8 cellular contexts compared by ENCODE assay signal in genomic region chr4:153222790-153223417, GRCh38. TPM values are rescaled to one million over a fixed set of nuclear protein-coding genes. Genes with fewer than 3 reads are reported as not detected.
DNase-seq lines count a peak whose midpoint lies in the region; ATAC-seq lines count a peak whose summit lies in the region.

No MANE protein-coding gene starts in this region.

- no peaks in the 10 kb centered on the region for H3K27me3 ChIP-seq in endocrine pancreas (ENCODE audit: control insufficient read depth, insufficient read depth, low read length)

- H3K4me1 ChIP-seq in endocrine pancreas (ENCODE audit: control insufficient read depth, insufficient read depth, low read length): peaks cover 11% of the 10 kb centered on the region

- CTCF ChIA-PET in activated CD4-positive, alpha-beta memory T cell treated with anti-CD3 and anti-CD28 coated beads for 36 hours (lab: Charles Lee): interaction anchor here (0.6 to 1.5 kb wide), 3 partner anchors 15 to 351 kb away, joined by 3 to 6 read pairs (median 3); no protein-coding TSS in a partner anchor

- peaks cover 7% of the 10 kb centered on the region for H3K9me3 Mint-ChIP-seq in activated CD4-positive, alpha-beta memory T cell treated with anti-CD3 and anti-CD28 coated beads for 36 hours
- peaks cover 8% of the 10 kb centered on the region for H3K9me3 Mint-ChIP-seq in memory B cell

- H3K27ac Mint-ChIP-seq in activated CD4-positive, alpha-beta memory T cell treated with anti-CD3 and anti-CD28 coated beads for 36 hours: peak overlapping the region; percentile 36
- H3K27ac Mint-ChIP-seq in memory B cell: peak overlapping the region; percentile 84

- peak overlapping the region; percentile 86 for H3K27ac ChIP-seq in substantia nigra (ENCODE audit: low read depth, low read length, poor library complexity, severe bottlenecking)

- no peaks in the 10 kb centered on the region for H3K9me3 ChIP-seq in endocrine pancreas (ENCODE audit: control insufficient read depth, low read length)

- peak overlapping the region; percentile 76 for H3K4me3 ChIP-seq in endocrine pancreas (ENCODE audit: control insufficient read depth, insufficient read depth, low read length)

- peak overlapping the region; percentile 96 for H3K9ac ChIP-seq in endocrine pancreas (ENCODE audit: control insufficient read depth, insufficient read depth, low read length)

- intact Hi-C loops in activated CD4-positive, alpha-beta memory T cell treated with anti-CD3 and anti-CD28 coated beads for 36 hours (cut with micrococcal nuclease): loop anchor here (1.0 to 2.0 kb wide), 4 partner anchors 14 to 64 kb away; no protein-coding TSS in a partner anchor

- ATAC-seq in GM21528 (IDR thresholded peaks at IDR 0.05; ENCODE audit: low FRiP score, unreplicated experiment) (peak; percentile 77), memory B cell (ENCODE audit: low read depth) (peak; percentile 53)

- peak overlapping the region; percentile 79 for H3K4me3 Mint-ChIP-seq in activated CD4-positive, alpha-beta memory T cell treated with anti-CD3 and anti-CD28 coated beads for 36 hours
- H3K4me3 Mint-ChIP-seq in memory B cell: peak overlapping the region; percentile 90

- in situ Hi-C loops in KBM-7 (cut with MboI; ENCODE audit: low pct_unique_long_range_greater_than_20kb, low sequenced_read_pairs): no loop called here

- H3K36me3 ChIP-seq in endocrine pancreas (ENCODE audit: control insufficient read depth, insufficient read depth, low read length): no peaks in the 10 kb centered on the region

- peaks cover 2% of the 10 kb centered on the region for H3K36me3 Mint-ChIP-seq in activated CD4-positive, alpha-beta memory T cell treated with anti-CD3 and anti-CD28 coated beads for 36 hours
- peaks cover 2% of the 10 kb centered on the region for H3K36me3 Mint-ChIP-seq in memory B cell

- peaks cover 41% of the 10 kb centered on the region for H3K4me1 Mint-ChIP-seq in activated CD4-positive, alpha-beta memory T cell treated with anti-CD3 and anti-CD28 coated beads for 36 hours (ENCODE audit: low read depth)
- peaks cover 12% of the 10 kb centered on the region for H3K4me1 Mint-ChIP-seq in memory B cell

- no peaks in the 10 kb centered on the region for H3K27me3 Mint-ChIP-seq in activated CD4-positive, alpha-beta memory T cell treated with anti-CD3 and anti-CD28 coated beads for 36 hours
- H3K27me3 Mint-ChIP-seq in memory B cell: peaks cover 6% of the 10 kb centered on the region

- DNase-seq in EH (ENCODE audit: low read depth) (peak; percentile 63), KBM-7 (peak; percentile 61), memory B cell (ENCODE audit: low spot score in 2 of 2) (peak in 1 of 2 donors; percentile 5), substantia nigra (lab: John Stamatoyannopoulos, UW) (peak in 46 of 49 donors; percentile 5 to 86 (median 50)), NCI-H187 treated with DMSO at 0.1 percent for 48 hours (lab: John Stamatoyannopoulos, UW) (no peak)
- peak; percentile 41 for DNase-seq in activated CD4-positive, alpha-beta memory T cell treated with anti-CD3 and anti-CD28 coated beads for 36 hours

- POLR2A ChIA-PET in activated CD4-positive, alpha-beta memory T cell treated with anti-CD3 and anti-CD28 coated beads for 36 hours (lab: Charles Lee): no interaction called here

RNA-seq across cellular contexts. Expression of gene TRIM2, which starts 18.7 kb away (rescaled TPM):
- total RNA-seq in activated CD4-positive, alpha-beta memory T cell treated with anti-CD3 and anti-CD28 coated beads for 36 hours: 1 to 10 TPM; 1.7 to 2.9 TPM
